Comparison of ENCODE assay signal across 1 cellular context in genomic region chr7:50738932-50739331, GRCh38.
A peak's percentile ranks its signal among the peaks of the same experiment; 100 is the strongest.
TF ChIP-seq lines count a peak whose summit lies in the region.

No MANE protein-coding gene starts in this region.

TF ChIP-seq in HepG2, 621 proteins besides CTCF, POLR2A, EP300 and RAD21 (continued from another document):
- TF ChIP-seq SKIL (CRISPR knock-in tag; IDR thresholded peaks at IDR 0.05; ENCODE audit: borderline replicate concordance) (no peak), HMG20B (CRISPR knock-in tag; conservative IDR thresholded peaks at IDR 0.05) (no peak), DRAP1 (CRISPR knock-in tag; IDR thresholded peaks at IDR 0.05) (no peak), STAT5B (CRISPR knock-in tag; IDR thresholded peaks at IDR 0.05) (no peak), RXRB (CRISPR knock-in tag; IDR thresholded peaks at IDR 0.05; ENCODE audit: borderline replicate concordance) (peak; percentile 70), SKI (IDR thresholded peaks at IDR 0.05; ENCODE audit: partially characterized antibody) (no peak), SMARCC2 (IDR thresholded peaks at IDR 0.05) (no peak), FOXK1 (CRISPR knock-in tag; IDR thresholded peaks at IDR 0.05; ENCODE audit: borderline replicate concordance, low read depth) (no peak), AHDC1 (CRISPR knock-in tag; IDR thresholded peaks at IDR 0.05; ENCODE audit: borderline replicate concordance) (peak; percentile 72; the same call in 1 of the 2 replicates), FOXP1 (IDR thresholded peaks at IDR 0.05) (no peak), FOXP1 (CRISPR knock-in tag; IDR thresholded peaks at IDR 0.05) (peak; percentile 58), FUBP1 (CRISPR knock-in tag; IDR thresholded peaks at IDR 0.05; ENCODE audit: borderline replicate concordance) (no peak), SOX13 (IDR thresholded peaks at IDR 0.05) (no peak), SOX13 (CRISPR knock-in tag; conservative IDR thresholded peaks at IDR 0.05 in 1 of 2, IDR thresholded peaks at IDR 0.05 in 1 of 2) (peak in 1 of 2 experiments; percentile 76; a peak in 2 of 4 replicates), ZBTB34 (CRISPR knock-in tag; IDR thresholded peaks at IDR 0.05) (no peak), ZBTB14 (CRISPR knock-in tag; IDR thresholded peaks at IDR 0.05) (no peak), ZNF749 (CRISPR knock-in tag; IDR thresholded peaks at IDR 0.05; ENCODE audit: borderline replicate concordance) (no peak), SMARCE1 (IDR thresholded peaks at IDR 0.05; ENCODE audit: borderline replicate concordance) (no peak)
